ENCODE assay signal across 12 cellular contexts in the genomic region with DNA sequence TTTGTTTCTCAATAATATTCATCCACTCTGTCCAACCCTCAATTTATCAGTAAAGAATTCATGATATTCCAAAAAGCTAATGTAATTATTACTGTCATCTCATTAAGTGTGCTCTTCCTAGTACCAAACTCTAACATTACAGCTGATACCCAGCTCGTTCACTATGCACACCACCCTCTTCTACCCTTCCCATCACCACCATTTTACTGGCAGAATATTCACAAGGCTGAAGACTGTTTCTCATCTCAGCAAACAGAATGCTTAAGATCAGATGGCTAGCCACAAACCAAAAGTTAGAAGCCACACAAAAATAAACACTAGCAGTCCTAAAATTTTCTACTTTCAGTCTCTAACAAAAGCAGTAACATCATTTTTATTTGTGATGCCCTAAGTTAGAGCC.
DNase-seq lines count a peak whose midpoint lies in the region; ATAC-seq, FAIRE-seq and TF ChIP-seq lines count a peak whose summit lies in the region.
"Had no signal": no experiment of that assay in that cellular context is flagged by ENCODE, and none has a peak within 500 bp of the region (broad histone marks: within the 10 kb centered on the region; RNA-seq: fewer than 3 reads in every experiment).

No MANE protein-coding gene starts in this region.

- peak overlapping the region; percentile 96 for H3K4me2 ChIP-seq in keratinocyte (ENCODE audit: control insufficient read depth, extremely low read depth, insufficient read depth, low read depth, low read length)

- peaks cover 3% of the 10 kb centered on the region for H3K36me3 Mint-ChIP-seq in activated CD4-positive, alpha-beta T cell treated with anti-CD3 and anti-CD28 coated beads, Interleukin-2, amount 10 ng/mL, durations not matched to agents 7 days and 5 days (ENCODE audit: low read depth)
- peaks cover 3% of the 10 kb centered on the region for H3K36me3 Mint-ChIP-seq in activated T-helper 1 cell treated with anti-CD3 and anti-CD28 coated beads, Interleukin-12 subunit alpha, Interleukin-12 subunit beta, Interleukin-2, Interleukin-4 antibody, amounts not matched to agents 30 ng/mL and 10 ng/mL and 1 ng/mL, durations not matched to agents 14 hours and 24 hours and 36 hours (ENCODE audit: low read depth)

- ATAC-seq in GM21825 (IDR thresholded peaks at IDR 0.05; ENCODE audit: unreplicated experiment), result no peak
- no peak for ATAC-seq in HG02852 (IDR thresholded peaks at IDR 0.05; ENCODE audit: unreplicated experiment)

- H3K27me3 ChIP-seq in keratinocyte (ENCODE audit: control insufficient read depth, extremely low read depth, insufficient read depth, low read length) (no peaks in the 10 kb centered on the region), thymus (ENCODE audit: control insufficient read depth, insufficient read depth) (no peaks in the 10 kb centered on the region)

- DNase-seq in activated CD4-positive, alpha-beta T cell treated with anti-CD3 and anti-CD28 coated beads, Interleukin-2, amount 10 ng/mL, durations not matched to agents 7 days and 5 days, result peak; percentile 29
- no peak for DNase-seq in activated CD4-positive, alpha-beta T cell treated with anti-CD3 and anti-CD28 coated beads, Interleukin-2, amount 50 U/mL, for 48 hours
- DNase-seq in activated T-helper 1 cell treated with anti-CD3 and anti-CD28 coated beads, Interleukin-12 subunit alpha, Interleukin-12 subunit beta, Interleukin-2, Interleukin-4 antibody, amounts not matched to agents 30 ng/mL and 10 ng/mL and 1 ng/mL, durations not matched to agents 14 hours and 24 hours and 36 hours (ENCODE audit: low spot score), result no peak
- DNase-seq in keratinocyte (ENCODE audit: low read depth, low spot score), result no peak
- no peak for DNase-seq in stimulated activated CD4-positive, alpha-beta T cell treated with anti-CD3 and anti-CD28 coated beads, Interleukin-1b, Interleukin-23, amount 100 ng/mL, for 48 hours
- DNase-seq: ACHN; activated naive CD4-positive, alpha-beta T cell treated with anti-CD3 and anti-CD28 coated beads, Interleukin-2, amount 50 U/mL, for 16 hours; HCEC 1CT had no signal

- H3K4me1 ChIP-seq in keratinocyte (ENCODE audit: control insufficient read depth, extremely low read depth, insufficient read depth, low read length) (peaks cover 14% of the 10 kb centered on the region), thymus (ENCODE audit: control insufficient read depth, insufficient read depth, low read length) (peaks cover 11% of the 10 kb centered on the region)

- H3K4me1 Mint-ChIP-seq in activated CD4-positive, alpha-beta T cell treated with anti-CD3 and anti-CD28 coated beads, Interleukin-2, amount 10 ng/mL, durations not matched to agents 7 days and 5 days, result peaks cover 37% of the 10 kb centered on the region
- H3K4me1 Mint-ChIP-seq in activated T-helper 1 cell treated with anti-CD3 and anti-CD28 coated beads, Interleukin-12 subunit alpha, Interleukin-12 subunit beta, Interleukin-2, Interleukin-4 antibody, amounts not matched to agents 30 ng/mL and 10 ng/mL and 1 ng/mL, durations not matched to agents 14 hours and 24 hours and 36 hours (ENCODE audit: low read depth), result peaks cover 26% of the 10 kb centered on the region

- intact Hi-C loops in activated T-helper 1 cell treated with anti-CD3 and anti-CD28 coated beads, Interleukin-12 subunit alpha, Interleukin-12 subunit beta, Interleukin-2, Interleukin-4 antibody, amounts not matched to agents 30 ng/mL and 10 ng/mL and 1 ng/mL, durations not matched to agents 14 hours and 24 hours and 36 hours (cut with micrococcal nuclease), result loop anchor here (5.0 kb wide), 1 partner anchor 40 kb away; no protein-coding TSS in a partner anchor

- H3K9me1 ChIP-seq in keratinocyte (ENCODE audit: control insufficient read depth, extremely low read depth, insufficient read depth, low read length), result no peaks in the 10 kb centered on the region

- H3K9ac ChIP-seq in keratinocyte (ENCODE audit: control insufficient read depth, extremely low read depth, insufficient read depth, low read length), result peak overlapping the region; percentile 70

- CTCF ChIA-PET in activated CD4-positive, alpha-beta T cell treated with anti-CD3 and anti-CD28 coated beads, Interleukin-2, amount 10 ng/mL, durations not matched to agents 7 days and 5 days (lab: Charles Lee), result no interaction called here

- dilution Hi-C loops in keratinocyte (cut with MboI; ENCODE audit: extremely low pct_ligation_motif_present, low sequenced_read_pairs), result no loop called here

- H3K4me3 ChIP-seq in keratinocyte (ENCODE audit: control insufficient read depth in 2 of 3, extremely low read depth in 1 of 3, insufficient read depth in 2 of 3, low read depth in 1 of 3, low read length in 3 of 3), result peak overlapping the region; percentile 49 to 94 (median 65)
- peak overlapping the region; percentile 45 for H3K4me3 ChIP-seq in thymus (ENCODE audit: low read length)

- FAIRE-seq in keratinocyte (lab: Jason Lieb, UNC), result no peak
- FAIRE-seq: HTR-8/SVneo had no signal

- no peak for TF ChIP-seq CTCF in keratinocyte (optimal IDR thresholded peaks at IDR 0.05 in 1 of 3, IDR thresholded peaks at IDR 0.05 in 1 of 3, conservative IDR thresholded peaks at IDR 0.05 in 1 of 3; ENCODE audit: extremely low read depth in 1 of 3, insufficient read depth in 2 of 3, low read length in 3 of 3)

- H3K79me2 ChIP-seq in keratinocyte (ENCODE audit: control insufficient read depth, insufficient read depth, low read length), result peaks cover 82% of the 10 kb centered on the region

- no peak overlapping the region for H3K27ac Mint-ChIP-seq in activated CD4-positive, alpha-beta T cell treated with anti-CD3 and anti-CD28 coated beads, Interleukin-2, amount 10 ng/mL, durations not matched to agents 7 days and 5 days
- peak overlapping the region; percentile 53 for H3K27ac Mint-ChIP-seq in activated T-helper 1 cell treated with anti-CD3 and anti-CD28 coated beads, Interleukin-12 subunit alpha, Interleukin-12 subunit beta, Interleukin-2, Interleukin-4 antibody, amounts not matched to agents 30 ng/mL and 10 ng/mL and 1 ng/mL, durations not matched to agents 14 hours and 24 hours and 36 hours

- peak overlapping the region; percentile 99 for H3K27ac ChIP-seq in keratinocyte (ENCODE audit: control insufficient read depth, insufficient read depth, low read length)
- peak overlapping the region; percentile 1 for H3K27ac ChIP-seq in thymus (ENCODE audit: low read depth)

- WGBS in thymus, result 4% methylated on average over 1 of the region's 1 CpG

- no peaks in the 10 kb centered on the region for H3K9me3 ChIP-seq in keratinocyte (ENCODE audit: control insufficient read depth, low read depth, low read length)
- H3K9me3 ChIP-seq in thymus (ENCODE audit: control insufficient read depth), result no peaks in the 10 kb centered on the region

- H4K20me1 ChIP-seq in keratinocyte (ENCODE audit: control insufficient read depth, extremely low read depth, insufficient read depth, low read length), result no peaks in the 10 kb centered on the region

- no peaks in the 10 kb centered on the region for H3K36me3 ChIP-seq in keratinocyte (ENCODE audit: control insufficient read depth in 2 of 2, extremely low read depth in 1 of 2, insufficient read depth in 2 of 2, low read length in 2 of 2)
- no peaks in the 10 kb centered on the region for H3K36me3 ChIP-seq in thymus (ENCODE audit: control insufficient read depth, insufficient read depth)

- H3K9me3 Mint-ChIP-seq in activated CD4-positive, alpha-beta T cell treated with anti-CD3 and anti-CD28 coated beads, Interleukin-2, amount 10 ng/mL, durations not matched to agents 7 days and 5 days, result no peaks in the 10 kb centered on the region
- H3K9me3 Mint-ChIP-seq in activated T-helper 1 cell treated with anti-CD3 and anti-CD28 coated beads, Interleukin-12 subunit alpha, Interleukin-12 subunit beta, Interleukin-2, Interleukin-4 antibody, amounts not matched to agents 30 ng/mL and 10 ng/mL and 1 ng/mL, durations not matched to agents 14 hours and 24 hours and 36 hours, result no peaks in the 10 kb centered on the region

- H2AFZ ChIP-seq in keratinocyte (ENCODE audit: control insufficient read depth, low read length), result no peak overlapping the region

- peak overlapping the region; percentile 61 for H3K4me3 Mint-ChIP-seq in activated CD4-positive, alpha-beta T cell treated with anti-CD3 and anti-CD28 coated beads, Interleukin-2, amount 10 ng/mL, durations not matched to agents 7 days and 5 days
- peak overlapping the region; percentile 69 for H3K4me3 Mint-ChIP-seq in activated T-helper 1 cell treated with anti-CD3 and anti-CD28 coated beads, Interleukin-12 subunit alpha, Interleukin-12 subunit beta, Interleukin-2, Interleukin-4 antibody, amounts not matched to agents 30 ng/mL and 10 ng/mL and 1 ng/mL, durations not matched to agents 14 hours and 24 hours and 36 hours

- H3K27me3 Mint-ChIP-seq in activated CD4-positive, alpha-beta T cell treated with anti-CD3 and anti-CD28 coated beads, Interleukin-2, amount 10 ng/mL, durations not matched to agents 7 days and 5 days, result no peaks in the 10 kb centered on the region
- H3K27me3 Mint-ChIP-seq in activated T-helper 1 cell treated with anti-CD3 and anti-CD28 coated beads, Interleukin-12 subunit alpha, Interleukin-12 subunit beta, Interleukin-2, Interleukin-4 antibody, amounts not matched to agents 30 ng/mL and 10 ng/mL and 1 ng/mL, durations not matched to agents 14 hours and 24 hours and 36 hours (ENCODE audit: insufficient read depth), result no peaks in the 10 kb centered on the region

- POLR2A ChIA-PET in activated CD4-positive, alpha-beta T cell treated with anti-CD3 and anti-CD28 coated beads, Interleukin-2, amount 10 ng/mL, durations not matched to agents 7 days and 5 days (lab: Charles Lee), result no interaction called here
